In genomic region chr18:76821875-76822509, GRCh38 we compare ENCODE assay signal across 8 cellular contexts. TPM values are rescaled to one million over a fixed set of nuclear protein-coding genes. Genes with fewer than 3 reads are reported as not detected.
A peak's percentile ranks its signal among the peaks of the same experiment; 100 is the strongest.
DNase-seq lines count a peak whose midpoint lies in the region; ATAC-seq and TF ChIP-seq lines count a peak whose summit lies in the region.

No MANE protein-coding gene starts in this region.

- DNase-seq in ACHN (peak; percentile 49), NCI-H748 treated with DMSO at 0.1 percent for 48 hours (lab: John Stamatoyannopoulos, UW) (peak; percentile 16), activated T-cell treated with anti-CD3 and anti-CD28 coated beads for 48 hours (ENCODE audit: low read depth) (peak; percentile 54), epithelial cell of proximal tubule (ENCODE audit: low read depth) (no peak)
- DNase-seq in stimulated activated CD8-positive, alpha-beta memory T cell treated with anti-CD3 and anti-CD28 coated beads, Interleukin-7, amount 100 ng/mL, for 48 hours (ENCODE audit: extremely low read depth in 1 of 2, low read depth in 1 of 2): peak; percentile 21 to 35

- peak; percentile 26 for ATAC-seq in GM18519 (IDR thresholded peaks at IDR 0.05; ENCODE audit: low FRiP score, unreplicated experiment)
- peak; percentile 36 for ATAC-seq in HG03039 (IDR thresholded peaks at IDR 0.05; ENCODE audit: unreplicated experiment)

- no peaks in the 10 kb centered on the region for H3K27me3 ChIP-seq in muscle layer of colon (ENCODE audit: control insufficient read depth in 1 of 2, insufficient read depth in 2 of 2, low read length in 2 of 2)

- H3K9ac ChIP-seq in muscle layer of colon (ENCODE audit: low read length): peak overlapping the region; percentile 87

- H3K9me3 ChIP-seq in muscle layer of colon (ENCODE audit: low read length): no peaks in the 10 kb centered on the region

- peak overlapping the region; percentile 81 for H3K4me3 ChIP-seq in epithelial cell of proximal tubule (ENCODE audit: low read depth, low read length)
- peak overlapping the region; percentile 83 to 94 for H3K4me3 ChIP-seq in muscle layer of colon (ENCODE audit: low read depth in 1 of 2, low read length in 2 of 2)

- peak overlapping the region; percentile 90 for H3K27ac ChIP-seq in muscle layer of colon (ENCODE audit: low read depth, low read length)

- in situ Hi-C loops in ACHN (cut with HindIII; ENCODE audit: low pct_ligation_motif_present, low pct_unique_long_range_greater_than_20kb, low sequenced_read_pairs): no loop called here

- peaks cover 18% of the 10 kb centered on the region for H3K4me1 ChIP-seq in muscle layer of colon (ENCODE audit: insufficient read depth, low read length)

- no peaks in the 10 kb centered on the region for H3K36me3 ChIP-seq in muscle layer of colon (ENCODE audit: insufficient read depth, low read length)

- no peak for TF ChIP-seq CTCF in epithelial cell of proximal tubule (conservative IDR thresholded peaks at IDR 0.05; ENCODE audit: low read depth, low read length)

RNA-seq across cellular contexts. Expression of gene ZNF236, which starts 0.4 kb away (rescaled TPM):
- 4.7 and 9.9 TPM in 2 replicates for total RNA-seq in epithelial cell of proximal tubule
